In genomic region chr15:56327721-56328502, GRCh38 we compare ENCODE assay signal across 1 cellular context.
TF ChIP-seq lines count a peak whose summit lies in the region.

No MANE protein-coding gene starts in this region.

TF ChIP-seq in GM23338, 12 proteins besides CTCF, POLR2A, EP300 and RAD21 (continued from another document):
- TF ChIP-seq, protein P1, sequence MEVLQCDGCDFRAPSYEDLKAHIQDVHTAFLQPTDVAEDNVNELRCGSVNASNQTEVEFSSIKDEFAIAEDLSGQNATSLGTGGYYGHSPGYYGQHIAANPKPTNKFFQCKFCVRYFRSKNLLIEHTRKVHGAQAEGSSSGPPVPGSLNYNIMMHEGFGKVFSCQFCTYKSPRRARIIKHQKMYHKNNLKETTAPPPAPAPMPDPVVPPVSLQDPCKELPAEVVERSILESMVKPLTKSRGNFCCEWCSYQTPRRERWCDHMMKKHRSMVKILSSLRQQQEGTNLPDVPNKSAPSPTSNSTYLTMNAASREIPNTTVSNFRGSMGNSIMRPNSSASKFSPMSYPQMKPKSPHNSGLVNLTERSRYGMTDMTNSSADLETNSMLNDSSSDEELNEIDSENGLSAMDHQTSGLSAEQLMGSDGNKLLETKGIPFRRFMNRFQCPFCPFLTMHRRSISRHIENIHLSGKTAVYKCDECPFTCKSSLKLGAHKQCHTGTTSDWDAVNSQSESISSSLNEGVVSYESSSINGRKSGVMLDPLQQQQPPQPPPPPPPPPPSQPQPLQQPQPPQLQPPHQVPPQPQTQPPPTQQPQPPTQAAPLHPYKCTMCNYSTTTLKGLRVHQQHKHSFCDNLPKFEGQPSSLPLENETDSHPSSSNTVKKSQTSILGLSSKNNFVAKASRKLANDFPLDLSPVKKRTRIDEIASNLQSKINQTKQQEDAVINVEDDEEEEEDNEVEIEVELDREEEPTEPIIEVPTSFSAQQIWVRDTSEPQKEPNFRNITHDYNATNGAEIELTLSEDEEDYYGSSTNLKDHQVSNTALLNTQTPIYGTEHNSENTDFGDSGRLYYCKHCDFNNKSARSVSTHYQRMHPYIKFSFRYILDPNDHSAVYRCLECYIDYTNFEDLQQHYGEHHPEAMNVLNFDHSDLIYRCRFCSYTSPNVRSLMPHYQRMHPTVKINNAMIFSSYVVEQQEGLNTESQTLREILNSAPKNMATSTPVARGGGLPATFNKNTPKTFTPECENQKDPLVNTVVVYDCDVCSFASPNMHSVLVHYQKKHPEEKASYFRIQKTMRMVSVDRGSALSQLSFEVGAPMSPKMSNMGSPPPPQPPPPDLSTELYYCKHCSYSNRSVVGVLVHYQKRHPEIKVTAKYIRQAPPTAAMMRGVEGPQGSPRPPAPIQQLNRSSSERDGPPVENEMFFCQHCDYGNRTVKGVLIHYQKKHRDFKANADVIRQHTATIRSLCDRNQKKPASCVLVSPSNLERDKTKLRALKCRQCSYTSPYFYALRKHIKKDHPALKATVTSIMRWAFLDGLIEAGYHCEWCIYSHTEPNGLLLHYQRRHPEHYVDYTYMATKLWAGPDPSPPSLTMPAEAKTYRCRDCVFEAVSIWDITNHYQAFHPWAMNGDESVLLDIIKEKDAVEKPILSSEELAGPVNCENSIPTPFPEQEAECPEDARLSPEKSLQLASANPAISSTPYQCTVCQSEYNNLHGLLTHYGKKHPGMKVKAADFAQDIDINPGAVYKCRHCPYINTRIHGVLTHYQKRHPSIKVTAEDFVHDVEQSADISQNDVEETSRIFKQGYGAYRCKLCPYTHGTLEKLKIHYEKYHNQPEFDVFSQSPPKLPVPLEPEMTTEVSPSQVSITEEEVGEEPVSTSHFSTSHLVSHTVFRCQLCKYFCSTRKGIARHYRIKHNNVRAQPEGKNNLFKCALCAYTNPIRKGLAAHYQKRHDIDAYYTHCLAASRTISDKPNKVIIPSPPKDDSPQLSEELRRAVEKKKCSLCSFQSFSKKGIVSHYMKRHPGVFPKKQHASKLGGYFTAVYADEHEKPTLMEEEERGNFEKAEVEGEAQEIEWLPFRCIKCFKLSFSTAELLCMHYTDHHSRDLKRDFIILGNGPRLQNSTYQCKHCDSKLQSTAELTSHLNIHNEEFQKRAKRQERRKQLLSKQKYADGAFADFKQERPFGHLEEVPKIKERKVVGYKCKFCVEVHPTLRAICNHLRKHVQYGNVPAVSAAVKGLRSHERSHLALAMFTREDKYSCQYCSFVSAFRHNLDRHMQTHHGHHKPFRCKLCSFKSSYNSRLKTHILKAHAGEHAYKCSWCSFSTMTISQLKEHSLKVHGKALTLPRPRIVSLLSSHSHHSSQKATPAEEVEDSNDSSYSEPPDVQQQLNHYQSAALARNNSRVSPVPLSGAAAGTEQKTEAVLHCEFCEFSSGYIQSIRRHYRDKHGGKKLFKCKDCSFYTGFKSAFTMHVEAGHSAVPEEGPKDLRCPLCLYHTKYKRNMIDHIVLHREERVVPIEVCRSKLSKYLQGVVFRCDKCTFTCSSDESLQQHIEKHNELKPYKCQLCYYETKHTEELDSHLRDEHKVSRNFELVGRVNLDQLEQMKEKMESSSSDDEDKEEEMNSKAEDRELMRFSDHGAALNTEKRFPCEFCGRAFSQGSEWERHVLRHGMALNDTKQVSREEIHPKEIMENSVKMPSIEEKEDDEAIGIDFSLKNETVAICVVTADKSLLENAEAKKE (CRISPR knock-in tag; IDR thresholded peaks at IDR 0.05), result no peak
